1 cellular context compared by ENCODE assay signal in the genomic region with DNA sequence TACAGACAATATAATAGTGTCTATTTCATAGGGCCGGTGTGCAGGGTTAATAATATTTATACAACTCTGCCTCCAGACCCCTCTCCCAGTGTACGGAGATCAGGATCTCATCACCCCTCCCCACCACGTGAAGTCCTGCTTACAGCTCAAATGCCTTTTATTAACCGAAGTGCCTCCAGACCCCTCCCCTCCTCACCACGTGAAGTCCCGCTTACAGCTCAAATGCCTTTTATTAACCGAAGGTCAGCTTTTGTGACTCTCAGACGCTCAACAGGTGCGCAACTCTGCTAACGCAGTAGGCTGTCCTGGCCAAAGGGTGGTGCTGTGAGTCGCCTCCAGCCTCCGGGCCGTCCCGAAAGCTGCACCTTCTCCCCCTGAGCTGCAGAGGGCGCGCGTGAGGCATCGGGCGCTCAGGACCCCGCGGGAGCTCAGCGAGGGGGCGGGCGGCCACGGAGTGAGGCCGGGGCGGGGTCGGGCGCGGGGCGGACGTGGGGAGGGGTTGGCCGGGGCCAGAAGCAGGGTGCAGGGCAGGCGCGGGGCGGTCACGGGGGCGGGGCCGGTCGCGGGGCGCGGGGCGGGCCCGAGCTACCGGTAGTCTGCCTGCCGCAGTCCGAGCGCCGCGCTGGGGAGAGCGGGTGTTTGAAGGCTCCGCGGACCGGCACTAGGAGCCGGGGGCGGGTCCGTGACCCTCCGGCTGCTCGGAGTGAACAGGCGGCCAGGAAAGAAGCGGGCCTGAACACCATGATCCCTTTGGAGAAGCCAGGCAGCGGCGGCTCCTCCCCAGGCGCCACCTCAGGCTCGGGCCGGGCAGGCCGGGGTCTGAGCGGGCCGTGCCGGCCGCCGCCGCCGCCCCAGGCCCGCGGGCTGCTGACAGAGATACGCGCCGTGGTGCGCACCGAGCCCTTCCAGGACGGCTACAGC.
TF ChIP-seq lines count a peak whose summit lies in the region.

TSS of gene STK17A (plus strand) at position 606 of the 921 bp plus-strand sequence. CDS start at position 742, 136 bp downstream.

TF ChIP-seq in Ishikawa, 13 proteins besides CTCF, POLR2A, EP300 and RAD21 (continued from another document):
- TF ChIP-seq REST (IDR thresholded peaks at IDR 0.05; ENCODE audit: low read depth), result 0 out of 2 replicates have a peak, but pooled peaks have one; percentile 9
- TF ChIP-seq, protein P1, sequence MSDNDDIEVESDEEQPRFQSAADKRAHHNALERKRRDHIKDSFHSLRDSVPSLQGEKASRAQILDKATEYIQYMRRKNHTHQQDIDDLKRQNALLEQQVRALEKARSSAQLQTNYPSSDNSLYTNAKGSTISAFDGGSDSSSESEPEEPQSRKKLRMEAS (IDR thresholded peaks at IDR 0.05), result 0 out of 2 replicates have a peak, but pooled peaks have one; percentile 25
- TF ChIP-seq ZBTB7A (IDR thresholded peaks at IDR 0.05; ENCODE audit: low read depth), result no peak
- TF ChIP-seq YY1 (IDR thresholded peaks at IDR 0.05; ENCODE audit: low read depth), result no peak
- TF ChIP-seq TAF1 (IDR thresholded peaks at IDR 0.05; ENCODE audit: low read depth), result peak; percentile 87; the same call in 1 of the 2 replicates
- TF ChIP-seq NFIC (IDR thresholded peaks at IDR 0.05), result peak; percentile 12; the same call in 1 of the 2 replicates
- TF ChIP-seq EGR1 (IDR thresholded peaks at IDR 0.05), result no peak
- no peak for TF ChIP-seq FOXM1 (IDR thresholded peaks at IDR 0.05; ENCODE audit: borderline replicate concordance, low read depth)
